ENCODE assay signal across 8 cellular contexts in genomic region chr6:138815797-138816528, GRCh38. TPM values are rescaled to one million over a fixed set of nuclear protein-coding genes. Genes with fewer than 3 reads are reported as not detected.
A peak's percentile ranks its signal among the peaks of the same experiment; 100 is the strongest.
DNase-seq lines count a peak whose midpoint lies in the region; ATAC-seq lines count a peak whose summit lies in the region.

No MANE protein-coding gene starts in this region.

- peak overlapping the region; percentile 94 for H3K27ac Mint-ChIP-seq in stimulated activated memory B cell treated with anti-CD40 and anti-IgM and Interleukin-4, amounts not matched to agents 10 μg/mL and 1 μg/mL and 100 μg/mL, for 72 hours
- H3K27ac Mint-ChIP-seq in activated naive CD4-positive, alpha-beta T cell treated with anti-CD3 and anti-CD28 coated beads for 36 hours, result no peak overlapping the region

- H3K4me1 Mint-ChIP-seq in stimulated activated memory B cell treated with anti-CD40 and anti-IgM and Interleukin-4, amounts not matched to agents 10 μg/mL and 1 μg/mL and 100 μg/mL, for 72 hours, result peaks cover 49% of the 10 kb centered on the region
- peaks cover 20% of the 10 kb centered on the region for H3K4me1 Mint-ChIP-seq in activated naive CD4-positive, alpha-beta T cell treated with anti-CD3 and anti-CD28 coated beads for 36 hours (ENCODE audit: low read depth)

- CTCF ChIA-PET in activated naive CD4-positive, alpha-beta T cell treated with anti-CD3 and anti-CD28 coated beads for 36 hours (lab: Charles Lee), result interaction anchor here (0.6 to 5.2 kb wide), 20 partner anchors 8 to 713 kb away, joined by 3 to 40 read pairs (median 3); partner anchors contain the start of genes CCDC28A and REPS1

- ATAC-seq in GM19438 (IDR thresholded peaks at IDR 0.05; ENCODE audit: low read depth, unreplicated experiment) (peak; percentile 49), HG03469 (IDR thresholded peaks at IDR 0.05; ENCODE audit: unreplicated experiment) (peak; percentile 47)
- no peak for ATAC-seq in stimulated activated memory B cell treated with anti-CD40 and anti-IgM and Interleukin-4, amounts not matched to agents 10 μg/mL and 1 μg/mL and 100 μg/mL, for 72 hours

- no peaks in the 10 kb centered on the region for H3K9me3 Mint-ChIP-seq in stimulated activated memory B cell treated with anti-CD40 and anti-IgM and Interleukin-4, amounts not matched to agents 10 μg/mL and 1 μg/mL and 100 μg/mL, for 72 hours
- no peaks in the 10 kb centered on the region for H3K9me3 Mint-ChIP-seq in activated naive CD4-positive, alpha-beta T cell treated with anti-CD3 and anti-CD28 coated beads for 36 hours

- intact Hi-C loops in activated naive CD4-positive, alpha-beta T cell treated with anti-CD3 and anti-CD28 coated beads for 36 hours (cut with micrococcal nuclease), result loop anchor here (1.0 to 2.0 kb wide), 7 partner anchors 54 to 548 kb away; partner anchors contain the start of gene REPS1

- peak; percentile 51 for DNase-seq in DMS53 treated with DMSO at 0.1 percent for 48 hours (lab: John Stamatoyannopoulos, UW; ENCODE audit: unreplicated experiment)
- peak; percentile 40 to 83 for DNase-seq in NCI-H526 (lab: John Stamatoyannopoulos, UW)
- DNase-seq in amniotic stem cell (lab: John Stamatoyannopoulos, UW), result peak; percentile 33
- peak; percentile 36 for DNase-seq in hepatic stellate cell (ENCODE audit: low spot score)
- no peak for DNase-seq in activated naive CD4-positive, alpha-beta T cell treated with anti-CD3 and anti-CD28 coated beads for 36 hours

- no peaks in the 10 kb centered on the region for H3K36me3 Mint-ChIP-seq in stimulated activated memory B cell treated with anti-CD40 and anti-IgM and Interleukin-4, amounts not matched to agents 10 μg/mL and 1 μg/mL and 100 μg/mL, for 72 hours
- no peaks in the 10 kb centered on the region for H3K36me3 Mint-ChIP-seq in activated naive CD4-positive, alpha-beta T cell treated with anti-CD3 and anti-CD28 coated beads for 36 hours (ENCODE audit: low read depth)

- no peaks in the 10 kb centered on the region for H3K27me3 Mint-ChIP-seq in stimulated activated memory B cell treated with anti-CD40 and anti-IgM and Interleukin-4, amounts not matched to agents 10 μg/mL and 1 μg/mL and 100 μg/mL, for 72 hours
- H3K27me3 Mint-ChIP-seq in activated naive CD4-positive, alpha-beta T cell treated with anti-CD3 and anti-CD28 coated beads for 36 hours (ENCODE audit: low read depth), result no peaks in the 10 kb centered on the region

- no peak overlapping the region for H3K4me3 Mint-ChIP-seq in stimulated activated memory B cell treated with anti-CD40 and anti-IgM and Interleukin-4, amounts not matched to agents 10 μg/mL and 1 μg/mL and 100 μg/mL, for 72 hours
- no peak overlapping the region for H3K4me3 Mint-ChIP-seq in activated naive CD4-positive, alpha-beta T cell treated with anti-CD3 and anti-CD28 coated beads for 36 hours

RNA-seq across cellular contexts. Expression of gene ECT2L, which starts 20.1 kb away (rescaled TPM):
- total RNA-seq in activated naive CD4-positive, alpha-beta T cell treated with anti-CD3 and anti-CD28 coated beads for 36 hours, result not detected

RNA-seq across cellular contexts. Expression of gene CCDC28A, which starts 42.4 kb away (rescaled TPM):
- 10 to 100 TPM; 18.9 to 19.2 TPM for total RNA-seq in activated naive CD4-positive, alpha-beta T cell treated with anti-CD3 and anti-CD28 coated beads for 36 hours
